In genomic region chr6:26270121-26270861, GRCh38 we compare ENCODE assay signal across 9 cellular contexts.
A peak's percentile ranks its signal among the peaks of the same experiment; 100 is the strongest.
DNase-seq lines count a peak whose midpoint lies in the region; ATAC-seq and TF ChIP-seq lines count a peak whose summit lies in the region.
"Had no signal": no experiment of that assay in that cellular context is flagged by ENCODE, and none has a peak within 500 bp of the region (broad histone marks: within the 10 kb centered on the region; RNA-seq: fewer than 3 reads in every experiment).

No MANE protein-coding gene starts in this region.

- peak overlapping the region; percentile 98 for H3K4me3 ChIP-seq in CD4-positive, CD25-positive, alpha-beta regulatory T cell (ENCODE audit: low read depth, low read length)
- H3K4me3 ChIP-seq in GM23338 (peak overlapping the region; percentile 76), hepatocyte (peak overlapping the region; percentile 32), spleen (peak overlapping the region in 3 of 8 donors; percentile 36 to 71 (median 44))

- H3K4me1 Mint-ChIP-seq in CD4-positive, CD25-positive, alpha-beta regulatory T cell, result peaks cover 13 to 26% (median 21%) of the 10 kb centered on the region in 4 donors
- peaks cover 19% of the 10 kb centered on the region for H3K4me1 Mint-ChIP-seq in GM23338

- H3K36me3 Mint-ChIP-seq in CD4-positive, CD25-positive, alpha-beta regulatory T cell, result no peaks in the 10 kb centered on the region
- peaks cover 6% of the 10 kb centered on the region for H3K36me3 Mint-ChIP-seq in GM23338 (ENCODE audit: low read depth)

- H3K79me2 ChIP-seq in GM23338 (replicated peaks; ENCODE audit: insufficient read depth), result peaks cover 19% of the 10 kb centered on the region
- H3K79me2 ChIP-seq in hepatocyte, result no peaks in the 10 kb centered on the region

- no peak for ATAC-seq in CD4-positive, CD25-positive, alpha-beta regulatory T cell (ENCODE audit: low read depth in 2 of 2)
- ATAC-seq in GM23338, result peak; percentile 2; the same call in 2 of the 3 replicates
- no peak for ATAC-seq in GM18502 (IDR thresholded peaks at IDR 0.05; ENCODE audit: poor library complexity, unreplicated experiment)

- H3K27ac Mint-ChIP-seq in CD4-positive, CD25-positive, alpha-beta regulatory T cell, result peak overlapping the region in 1 of 3 donors; percentile 11
- H3K27ac Mint-ChIP-seq in GM23338, result no peak overlapping the region

- no peaks in the 10 kb centered on the region for H3K36me3 ChIP-seq in CD4-positive, CD25-positive, alpha-beta regulatory T cell (ENCODE audit: control insufficient read depth, insufficient read depth, low read length)
- H3K36me3 ChIP-seq in GM23338 (ENCODE audit: insufficient read depth) (no peaks in the 10 kb centered on the region), hepatocyte (replicated peaks; ENCODE audit: insufficient read depth, low read depth) (no peaks in the 10 kb centered on the region), spleen (no peaks in the 10 kb centered on the region)
- H3K36me3 ChIP-seq: thoracic aorta had no signal

- H3K4me1 ChIP-seq in CD4-positive, CD25-positive, alpha-beta regulatory T cell (ENCODE audit: control insufficient read depth, insufficient read depth, low read length, poor library complexity, severe bottlenecking), result peaks cover 34% of the 10 kb centered on the region
- H3K4me1 ChIP-seq in GM23338 (ENCODE audit: insufficient read depth), result peaks cover 10% of the 10 kb centered on the region
- peaks cover 5% of the 10 kb centered on the region for H3K4me1 ChIP-seq in hepatocyte (ENCODE audit: insufficient read depth)
- H3K4me1 ChIP-seq in spleen, result peaks cover 6 to 46% (median 31%) of the 10 kb centered on the region in 6 donors

- H3K9me2 ChIP-seq in GM23338 (ENCODE audit: insufficient read depth) (no peaks in the 10 kb centered on the region), hepatocyte (replicated peaks; ENCODE audit: insufficient read depth) (no peaks in the 10 kb centered on the region)

- no peaks in the 10 kb centered on the region for H3K27me3 ChIP-seq in CD4-positive, CD25-positive, alpha-beta regulatory T cell (ENCODE audit: control insufficient read depth, insufficient read depth, low read length)
- no peaks in the 10 kb centered on the region for H3K27me3 ChIP-seq in GM23338 (ENCODE audit: insufficient read depth)
- H3K27me3 ChIP-seq in hepatocyte, result no peaks in the 10 kb centered on the region
- H3K27me3 ChIP-seq in spleen (replicated peaks in 1 of 7), result peaks cover 0 to 17% (median 0%) of the 10 kb centered on the region in 7 donors

- TF ChIP-seq CTCF in GM23338 (conservative IDR thresholded peaks at IDR 0.05; ENCODE audit: low read depth in 2 of 2), result no peak
- TF ChIP-seq CTCF in hepatocyte (IDR thresholded peaks at IDR 0.05; ENCODE audit: poor library complexity), result no peak
- no peak for TF ChIP-seq CTCF in spleen (IDR thresholded peaks at IDR 0.05 in 8 of 11, conservative IDR thresholded peaks at IDR 0.05 in 3 of 11)

- no peaks in the 10 kb centered on the region for H4K20me1 ChIP-seq in GM23338 (replicated peaks; ENCODE audit: insufficient read depth)
- H4K20me1 ChIP-seq in hepatocyte (ENCODE audit: insufficient read depth, poor library complexity, severe bottlenecking), result no peaks in the 10 kb centered on the region

- peak overlapping the region; percentile 81 for H3K4me2 ChIP-seq in GM23338
- peak overlapping the region; percentile 84 for H3K4me2 ChIP-seq in hepatocyte

- intact Hi-C loops in spleen (cut with DNase I; ENCODE audit: low total_unique reads), result no loop called here

- H3K4me3 Mint-ChIP-seq in CD4-positive, CD25-positive, alpha-beta regulatory T cell, result no peak overlapping the region
- no peak overlapping the region for H3K4me3 Mint-ChIP-seq in GM23338

- DNase-seq in CD4-positive, CD25-positive, alpha-beta regulatory T cell, result peak in 2 of 3 donors; percentile 10 to 62
- DNase-seq in GM23338 (ENCODE audit: low spot score) (peak; percentile 48), SK-N-DZ (ENCODE audit: low spot score) (peak; percentile 48), hepatocyte (ENCODE audit: low spot score) (no peak), spleen (no peak), globus pallidus (ENCODE audit: low spot score) (no peak), SHP77 (lab: John Stamatoyannopoulos, UW) (no peak)

- no peaks in the 10 kb centered on the region for H3K9me3 ChIP-seq in CD4-positive, CD25-positive, alpha-beta regulatory T cell (ENCODE audit: control insufficient read depth in 2 of 2, low read length in 2 of 2)
- no peaks in the 10 kb centered on the region for H3K9me3 ChIP-seq in hepatocyte (ENCODE audit: low read depth)
- H3K9me3 ChIP-seq in spleen, result no peaks in the 10 kb centered on the region
- H3K9me3 ChIP-seq: thoracic aorta had no signal

- H3K27me3 Mint-ChIP-seq in CD4-positive, CD25-positive, alpha-beta regulatory T cell, result peaks cover 5% of the 10 kb centered on the region
- peaks cover 26% of the 10 kb centered on the region for H3K27me3 Mint-ChIP-seq in GM23338 (ENCODE audit: insufficient read depth, low read depth, poor library complexity)

- H3K27ac ChIP-seq in CD4-positive, CD25-positive, alpha-beta regulatory T cell (ENCODE audit: insufficient read depth, low read length, poor library complexity, severe bottlenecking), result peak overlapping the region; percentile 91
- peak overlapping the region; percentile 94 for H3K27ac ChIP-seq in GM23338 (ENCODE audit: low read depth)
- H3K27ac ChIP-seq in hepatocyte, result peak overlapping the region; percentile 49
- H3K27ac ChIP-seq in spleen, result peak overlapping the region in 4 of 8 donors; percentile 91 to 99 (median 98)
- H3K27ac ChIP-seq: thoracic aorta had no signal

- 0 out of 2 replicates have a peak, but pooled peaks cover 7% of the 10 kb centered on the region for H3F3A ChIP-seq in GM23338 (replicated peaks; ENCODE audit: low read depth)

- no peak for TF ChIP-seq POLR2A in spleen (IDR thresholded peaks at IDR 0.05)

- WGBS in hepatocyte (ENCODE audit: low lambda C conversion rate, missing lambda C conversion rate), result 4% methylated on average over 13 of the region's 13 CpGs
- WGBS in spleen, 5 donors, result 10 to 25% (median 16%) methylated on average over 13 of the region's 13 CpGs

- H3K9me3 Mint-ChIP-seq in CD4-positive, CD25-positive, alpha-beta regulatory T cell, result no peaks in the 10 kb centered on the region
- peaks cover 6% of the 10 kb centered on the region; the same call in 2 of the 3 replicates for H3K9me3 Mint-ChIP-seq in GM23338

- H2AFZ ChIP-seq in GM23338 (no peak overlapping the region), hepatocyte (peak overlapping the region; percentile 10)

TF ChIP-seq in GM23338, 12 proteins besides CTCF, POLR2A, EP300 and RAD21:
- no peak for TF ChIP-seq NANOG (IDR thresholded peaks at IDR 0.05; ENCODE audit: borderline replicate concordance)
- TF ChIP-seq ZNF331 (CRISPR knock-in tag; IDR thresholded peaks at IDR 0.05; ENCODE audit: low read depth), result 0 out of 2 replicates have a peak, but pooled peaks have one; percentile 3

Comparison
In these comparisons a context has a peak if more than half of its experiments do, and no peak if none do; other contexts are left out.
1. DNase-seq: peak in CD4-positive, CD25-positive, alpha-beta regulatory T cell (2 of 3), GM23338 (single experiment) and SK-N-DZ (single experiment); none in hepatocyte (single experiment), spleen (single experiment), globus pallidus (single experiment) and SHP77 (0 of 2).